Comparison of ENCODE assay signal across 1 cellular context in the genomic region with DNA sequence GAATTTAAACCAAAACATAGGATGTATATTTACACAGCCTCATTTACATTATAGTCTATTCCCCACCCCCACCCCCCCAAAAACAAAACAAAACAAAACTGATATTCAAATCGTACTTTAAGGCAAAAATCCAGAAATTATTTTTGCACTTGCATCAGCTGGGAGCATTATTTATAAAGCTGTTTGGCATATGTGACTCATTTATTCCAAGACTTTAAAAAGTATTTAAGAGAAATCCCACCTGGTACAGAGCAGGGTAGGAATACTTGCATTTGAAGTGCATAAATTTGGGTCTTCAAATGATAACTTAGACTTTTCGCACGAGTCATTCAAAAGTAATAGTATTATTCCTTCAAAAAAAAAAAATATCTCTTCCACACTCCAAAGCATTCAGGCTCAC.
TF ChIP-seq lines count a peak whose summit lies in the region.

No MANE protein-coding gene starts in this region.

TF ChIP-seq in H1, 55 proteins besides CTCF, POLR2A, EP300 and RAD21:
- TF ChIP-seq SIRT6 (IDR thresholded peaks at IDR 0.05; ENCODE audit: low read length) (no peak), SIN3A (conservative IDR thresholded peaks at IDR 0.05 in 1 of 2, IDR thresholded peaks at IDR 0.05 in 1 of 2; ENCODE audit: low read depth in 1 of 2, low read length in 2 of 2) (no peak), TAF7 (optimal IDR thresholded peaks at IDR 0.05; ENCODE audit: borderline replicate concordance, low read depth, low read length) (no peak), KDM1A (IDR thresholded peaks at IDR 0.05; ENCODE audit: borderline replicate concordance, low read length) (no peak), RXRA (IDR thresholded peaks at IDR 0.05; ENCODE audit: insufficient read depth, low read depth, low read length) (no peak), PHF8 (conservative IDR thresholded peaks at IDR 0.05; ENCODE audit: low read depth, low read length) (no peak), YY1 (IDR thresholded peaks at IDR 0.05; ENCODE audit: low read depth, low read length) (no peak), CTBP2 (IDR thresholded peaks at IDR 0.05; ENCODE audit: borderline replicate concordance, insufficient read depth, insufficient read length, low read length) (no peak), ZNF274 (IDR thresholded peaks at IDR 0.05; ENCODE audit: borderline replicate concordance, extremely low read depth, low read length) (no peak), EZH2 (IDR thresholded peaks at IDR 0.05; ENCODE audit: low read depth, low read length, severe bottlenecking) (no peak), SRF (IDR thresholded peaks at IDR 0.05; ENCODE audit: low read depth, low read length) (no peak), TCF12 (IDR thresholded peaks at IDR 0.05; ENCODE audit: low read depth, low read length) (no peak)
- TF ChIP-seq, protein P1, sequence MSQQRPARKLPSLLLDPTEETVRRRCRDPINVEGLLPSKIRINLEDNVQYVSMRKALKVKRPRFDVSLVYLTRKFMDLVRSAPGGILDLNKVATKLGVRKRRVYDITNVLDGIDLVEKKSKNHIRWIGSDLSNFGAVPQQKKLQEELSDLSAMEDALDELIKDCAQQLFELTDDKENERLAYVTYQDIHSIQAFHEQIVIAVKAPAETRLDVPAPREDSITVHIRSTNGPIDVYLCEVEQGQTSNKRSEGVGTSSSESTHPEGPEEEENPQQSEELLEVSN (IDR thresholded peaks at IDR 0.05) = no peak
